In the genomic region with DNA sequence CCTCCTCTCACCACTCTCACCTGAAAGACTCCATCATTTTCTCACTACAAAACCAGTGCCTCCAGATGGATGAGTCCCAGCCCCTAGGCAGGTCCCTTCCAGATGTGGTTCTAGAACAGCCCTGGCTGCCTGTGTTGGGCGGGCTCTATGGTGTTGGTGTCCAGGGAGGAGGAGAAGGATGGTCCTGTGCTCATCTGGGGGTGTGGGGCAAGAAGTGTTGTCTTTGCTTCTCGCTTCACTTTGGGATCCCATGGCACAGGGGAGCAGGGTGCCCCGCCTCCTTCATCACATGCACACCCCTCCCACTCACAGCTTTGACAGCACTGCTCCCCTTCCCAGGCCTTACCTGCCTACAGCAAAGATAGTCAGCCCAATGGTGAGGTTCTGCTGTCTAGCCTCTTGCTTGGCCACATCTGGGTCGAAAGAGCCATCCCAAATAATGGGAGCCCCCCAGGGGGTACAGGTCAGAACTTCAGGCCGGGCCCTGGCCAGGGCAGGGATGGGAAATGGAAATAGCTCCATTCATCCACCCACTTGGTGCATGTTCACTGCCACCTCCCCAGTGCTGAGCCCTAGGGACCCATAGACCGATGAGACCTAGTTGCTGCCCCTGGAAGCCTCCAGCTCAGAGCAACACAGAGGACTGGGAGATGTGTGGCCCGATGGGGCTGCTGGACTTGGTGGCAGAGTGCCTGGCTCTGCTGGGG, we compare ENCODE assay signal across 16 cellular contexts. TPM values are rescaled to one million over a fixed set of nuclear protein-coding genes. Genes with fewer than 3 reads are reported as not detected.
A peak's percentile ranks its signal among the peaks of the same experiment; 100 is the strongest.
DNase-seq lines count a peak whose midpoint lies in the region; ATAC-seq and TF ChIP-seq lines count a peak whose summit lies in the region.
"Had no signal": no experiment of that assay in that cellular context is flagged by ENCODE, and none has a peak within 500 bp of the region (broad histone marks: within the 10 kb centered on the region; RNA-seq: fewer than 3 reads in every experiment).

No MANE protein-coding gene starts in this region.

- peaks cover 2% of the 10 kb centered on the region for H3K79me1 ChIP-seq in neuronal stem cell (ENCODE audit: low read depth, low read length)

- no peak for DNase-seq in T-helper 17 cell
- DNase-seq in chondrocyte (ENCODE audit: low spot score) = peak; percentile 69
- DNase-seq in neuronal stem cell (ENCODE audit: low spot score) = no peak
- peak; percentile 32 for DNase-seq in upper lobe of right lung
- DNase-seq in stimulated activated naive CD8-positive, alpha-beta T cell treated with anti-CD3 and anti-CD28 coated beads, Interleukin-15, Interleukin-2, amounts not matched to agents 100 U/mL and 50 U/mL, for 24 hours = no peak
- no peak for DNase-seq in retina
- DNase-seq: BE2C; CD4-positive, alpha-beta memory T cell; GM23248 had no signal

- H3K9me3 Mint-ChIP-seq in chondrocyte (ENCODE audit: low read depth) = no peaks in the 10 kb centered on the region
- H3K9me3 Mint-ChIP-seq: CD4-positive, alpha-beta memory T cell had no signal

- no peak for TF ChIP-seq CTCF in chondrocyte (IDR thresholded peaks at IDR 0.05)
- no peak for TF ChIP-seq CTCF in upper lobe of right lung (IDR thresholded peaks at IDR 0.05)

- H3K27ac Mint-ChIP-seq in T-helper 17 cell (no peak overlapping the region), chondrocyte (ENCODE audit: unreplicated experiment) (peak overlapping the region; percentile 10)
- H3K27ac Mint-ChIP-seq: CD4-positive, alpha-beta memory T cell had no signal

- peak overlapping the region in 1 of 2 donors; percentile 33 for H3K4me3 ChIP-seq in neuronal stem cell (ENCODE audit: low read length in 2 of 2)
- H3K4me3 ChIP-seq in upper lobe of right lung = no peak overlapping the region
- H3K4me3 ChIP-seq: A549, GM12878, GM23248 had no signal

- peaks cover 10% of the 10 kb centered on the region for H3K36me3 Mint-ChIP-seq in T-helper 17 cell (ENCODE audit: low read depth)
- H3K36me3 Mint-ChIP-seq in chondrocyte (ENCODE audit: low read depth) = peaks cover 6% of the 10 kb centered on the region
- H3K36me3 Mint-ChIP-seq: CD4-positive, alpha-beta memory T cell had no signal

- peak overlapping the region; percentile 44 for H3K9ac ChIP-seq in neuronal stem cell (ENCODE audit: low read depth, low read length, poor library complexity)
- H3K9ac ChIP-seq: GM23248 had no signal

- H3K4me1 ChIP-seq in neuronal stem cell (ENCODE audit: control insufficient read depth in 2 of 2, insufficient read depth in 1 of 2, low read depth in 1 of 2, low read length in 2 of 2) = peaks cover 1 to 2% of the 10 kb centered on the region in 2 donors
- H3K4me1 ChIP-seq in upper lobe of right lung = peaks cover 3% of the 10 kb centered on the region
- H3K4me1 ChIP-seq: A549, BE2C had no signal

- no peak overlapping the region for H2BK120ac ChIP-seq in neuronal stem cell (ENCODE audit: low read depth, low read length)

- intact Hi-C loops in upper lobe of right lung (cut with DNase I) = no loop called here

- H2BK15ac ChIP-seq in neuronal stem cell (ENCODE audit: low read length) = peak overlapping the region; percentile 87

- no peak overlapping the region for H3K4ac ChIP-seq in neuronal stem cell (ENCODE audit: low read length)

- H3K27me3 ChIP-seq in neuronal stem cell (ENCODE audit: control insufficient read depth in 3 of 3, insufficient read depth in 3 of 3, low read depth in 1 of 3, low read length in 3 of 3) = peaks cover 0 to 5% (median 4%) of the 10 kb centered on the region in 3 experiments
- H3K27me3 ChIP-seq in upper lobe of right lung = peaks cover 3% of the 10 kb centered on the region
- H3K27me3 ChIP-seq: BE2C had no signal

- H3K23ac ChIP-seq in neuronal stem cell (ENCODE audit: low read depth, low read length, poor library complexity) = peak overlapping the region; percentile 43

- H3K36me3 ChIP-seq in neuronal stem cell (replicated peaks in 1 of 2; ENCODE audit: control insufficient read depth in 2 of 2, insufficient read depth in 2 of 2, low read length in 2 of 2) = no peaks in the 10 kb centered on the region
- no peaks in the 10 kb centered on the region for H3K36me3 ChIP-seq in upper lobe of right lung
- H3K36me3 ChIP-seq: BE2C had no signal

- H3K27ac ChIP-seq in neuronal stem cell (replicated peaks; ENCODE audit: low read length) (no peak overlapping the region), upper lobe of right lung (no peak overlapping the region)
- H3K27ac ChIP-seq: A549, C4-2B, GM23248 had no signal

- H3K4me1 Mint-ChIP-seq in T-helper 17 cell (peaks cover 13% of the 10 kb centered on the region), chondrocyte (ENCODE audit: low read depth) (peaks cover 4% of the 10 kb centered on the region)

- H3K14ac ChIP-seq in neuronal stem cell (ENCODE audit: low read length) = peak overlapping the region; percentile 82

- peak overlapping the region; percentile 94 for H2BK5ac ChIP-seq in neuronal stem cell (ENCODE audit: low read length)

- peak overlapping the region; percentile 70 for H3K18ac ChIP-seq in neuronal stem cell (ENCODE audit: low read length)

- H3K27me3 Mint-ChIP-seq in T-helper 17 cell (peaks cover 32% of the 10 kb centered on the region), chondrocyte (ENCODE audit: low read depth) (no peaks in the 10 kb centered on the region)

- ATAC-seq in T-helper 17 cell (no peak), upper lobe of right lung (no peak), SK-N-SH treated with all-trans-retinoic acid at 6 μM for 48 hours (no peak; the same call in 2 of the 3 replicates)
- no peak for ATAC-seq in stimulated activated naive CD8-positive, alpha-beta T cell treated with anti-CD3 and anti-CD28 coated beads, Interleukin-15, Interleukin-2, amounts not matched to agents 100 U/mL and 50 U/mL, for 24 hours
- ATAC-seq: GM12878, HCT116 had no signal

- no peak overlapping the region for H4K91ac ChIP-seq in neuronal stem cell (ENCODE audit: low read depth, low read length, poor library complexity)

- H2AFZ ChIP-seq in neuronal stem cell (ENCODE audit: low read length) = no peak overlapping the region
- H2AFZ ChIP-seq: GM23248 had no signal

- peak overlapping the region; percentile 84 for H2BK12ac ChIP-seq in neuronal stem cell (ENCODE audit: low read length)

- H2AK5ac ChIP-seq in neuronal stem cell (ENCODE audit: low read depth, low read length) = peak overlapping the region; percentile 92

- H3K4me3 Mint-ChIP-seq in T-helper 17 cell = peak overlapping the region; percentile 50
- no peak overlapping the region for H3K4me3 Mint-ChIP-seq in chondrocyte (ENCODE audit: unreplicated experiment)
- H3K4me3 Mint-ChIP-seq: CD4-positive, alpha-beta memory T cell had no signal

- no peak overlapping the region for H3K4me2 ChIP-seq in neuronal stem cell (ENCODE audit: insufficient read depth, low read length, poor library complexity, severe bottlenecking)
- H3K4me2 ChIP-seq: A549 had no signal

- no peaks in the 10 kb centered on the region for H3K9me3 ChIP-seq in T-helper 17 cell (ENCODE audit: control insufficient read depth, low read length, poor library complexity, severe bottlenecking)
- H3K9me3 ChIP-seq in neuronal stem cell (replicated peaks in 1 of 2; ENCODE audit: control insufficient read depth in 2 of 2, insufficient read depth in 1 of 2, low read depth in 1 of 2, low read length in 2 of 2) = peaks cover 0 to 9% of the 10 kb centered on the region in 2 donors
- H3K9me3 ChIP-seq in upper lobe of right lung = no peaks in the 10 kb centered on the region
- H3K9me3 ChIP-seq: A549, BE2C had no signal

- H4K8ac ChIP-seq in neuronal stem cell (ENCODE audit: low read depth, low read length) = no peak overlapping the region

- no CpG with 5 or more reads among the region's 7 CpGs for WGBS in neuronal stem cell (ENCODE audit: extremely low coverage in 2 of 2, insufficient read length in 2 of 2, insufficient replicate concordance in 1 of 2), 2 donors

TF ChIP-seq in SK-N-SH treated with all-trans-retinoic acid at 6 μM for 48 hours, 23 proteins besides CTCF, POLR2A, EP300 and RAD21 (continues in another document):
- TF ChIP-seq ZFP3 (CRISPR knock-in tag; IDR thresholded peaks at IDR 0.05) (no peak), RARB (CRISPR knock-in tag; IDR thresholded peaks at IDR 0.05) (no peak), TCF4 (CRISPR knock-in tag; IDR thresholded peaks at IDR 0.05; ENCODE audit: borderline replicate concordance) (no peak), ZC3H10 (CRISPR knock-in tag; IDR thresholded peaks at IDR 0.05) (no peak), ISL1 (CRISPR knock-in tag; IDR thresholded peaks at IDR 0.05) (no peak)
- TF ChIP-seq, protein P1, sequence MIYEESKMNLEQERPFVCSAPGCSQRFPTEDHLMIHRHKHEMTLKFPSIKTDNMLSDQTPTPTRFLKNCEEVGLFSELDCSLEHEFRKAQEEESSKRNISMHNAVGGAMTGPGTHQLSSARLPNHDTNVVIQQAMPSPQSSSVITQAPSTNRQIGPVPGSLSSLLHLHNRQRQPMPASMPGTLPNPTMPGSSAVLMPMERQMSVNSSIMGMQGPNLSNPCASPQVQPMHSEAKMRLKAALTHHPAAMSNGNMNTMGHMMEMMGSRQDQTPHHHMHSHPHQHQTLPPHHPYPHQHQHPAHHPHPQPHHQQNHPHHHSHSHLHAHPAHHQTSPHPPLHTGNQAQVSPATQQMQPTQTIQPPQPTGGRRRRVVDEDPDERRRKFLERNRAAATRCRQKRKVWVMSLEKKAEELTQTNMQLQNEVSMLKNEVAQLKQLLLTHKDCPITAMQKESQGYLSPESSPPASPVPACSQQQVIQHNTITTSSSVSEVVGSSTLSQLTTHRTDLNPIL (CRISPR knock-in tag; IDR thresholded peaks at IDR 0.05; ENCODE audit: low read depth) = no peak

RNA-seq across cellular contexts. Expression of gene A3GALT2, which starts 9.0 kb away (rescaled TPM):
- under 1 TPM in 1 of 2 donors, not detected in 1; 0.37 TPM for total RNA-seq in T-helper 17 cell
- 0.27 TPM in 1 of 3 replicates, not detected in the others for total RNA-seq in chondrocyte
- not detected for polyA plus RNA-seq in neuronal stem cell (2013, experiment 1 of 2)
- polyA plus RNA-seq in neuronal stem cell (2013, experiment 2 of 2) = not detected
- total RNA-seq in upper lobe of right lung = not detected
- total RNA-seq: CD4-positive, alpha-beta memory T cell; G401; GM12878; GM23248 had no signal
- polyA plus RNA-seq: A549; AG04450; CD4-positive, alpha-beta memory T cell; GM12878; GM23248 had no signal

RNA-seq across cellular contexts. Expression of gene ZNF362, which starts 55.6 kb away (rescaled TPM):
- total RNA-seq in T-helper 17 cell = 10 to 100 TPM; 21.3 to 25.2 TPM
- total RNA-seq in chondrocyte = 84.1 to 122 TPM (median 85.0 TPM) in 3 replicates
- polyA plus RNA-seq in neuronal stem cell (2013, experiment 1 of 2) = 42.6 TPM
- 45.2 TPM for polyA plus RNA-seq in neuronal stem cell (2013, experiment 2 of 2)
- total RNA-seq in upper lobe of right lung = 31.8 TPM

Comparison
In these comparisons a context has a peak if more than half of its experiments do, and no peak if none do; other contexts are left out.
1. DNase-seq: peak in chondrocyte (single experiment) and upper lobe of right lung (single experiment); none in T-helper 17 cell (0 of 3), neuronal stem cell (single experiment), stimulated activated naive CD8-positive, alpha-beta T cell treated with anti-CD3 and anti-CD28 coated beads, Interleukin-15, Interleukin-2, amounts not matched to agents 100 U/mL and 50 U/mL, for 24 hours (single experiment) and retina (single experiment).